Comparison of ENCODE assay signal across 1 cellular context in the genomic region with DNA sequence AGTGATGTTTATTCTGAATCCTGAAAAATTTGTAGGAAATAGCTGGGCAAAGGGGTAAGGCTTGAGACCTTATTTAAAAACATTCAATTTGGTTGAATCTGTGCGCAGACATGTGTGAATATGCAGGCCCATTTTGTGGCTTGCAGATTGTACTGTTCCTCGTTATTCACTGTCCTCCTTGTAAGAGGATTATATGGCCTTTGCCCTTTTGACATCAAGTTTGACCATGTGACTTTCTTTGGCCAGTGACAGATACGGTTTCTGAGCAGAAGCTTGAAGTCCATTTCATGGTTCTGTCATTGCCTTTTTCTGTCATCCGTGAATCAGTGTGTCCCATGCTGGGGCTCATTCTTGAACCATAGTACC.
A peak's percentile ranks its signal among the peaks of the same experiment; 100 is the strongest.
TF ChIP-seq lines count a peak whose summit lies in the region.

No MANE protein-coding gene starts in this region.

TF ChIP-seq in HepG2, 621 proteins besides CTCF, POLR2A, EP300 and RAD21 (continued from another document and continues in another):
- TF ChIP-seq, protein P1, sequence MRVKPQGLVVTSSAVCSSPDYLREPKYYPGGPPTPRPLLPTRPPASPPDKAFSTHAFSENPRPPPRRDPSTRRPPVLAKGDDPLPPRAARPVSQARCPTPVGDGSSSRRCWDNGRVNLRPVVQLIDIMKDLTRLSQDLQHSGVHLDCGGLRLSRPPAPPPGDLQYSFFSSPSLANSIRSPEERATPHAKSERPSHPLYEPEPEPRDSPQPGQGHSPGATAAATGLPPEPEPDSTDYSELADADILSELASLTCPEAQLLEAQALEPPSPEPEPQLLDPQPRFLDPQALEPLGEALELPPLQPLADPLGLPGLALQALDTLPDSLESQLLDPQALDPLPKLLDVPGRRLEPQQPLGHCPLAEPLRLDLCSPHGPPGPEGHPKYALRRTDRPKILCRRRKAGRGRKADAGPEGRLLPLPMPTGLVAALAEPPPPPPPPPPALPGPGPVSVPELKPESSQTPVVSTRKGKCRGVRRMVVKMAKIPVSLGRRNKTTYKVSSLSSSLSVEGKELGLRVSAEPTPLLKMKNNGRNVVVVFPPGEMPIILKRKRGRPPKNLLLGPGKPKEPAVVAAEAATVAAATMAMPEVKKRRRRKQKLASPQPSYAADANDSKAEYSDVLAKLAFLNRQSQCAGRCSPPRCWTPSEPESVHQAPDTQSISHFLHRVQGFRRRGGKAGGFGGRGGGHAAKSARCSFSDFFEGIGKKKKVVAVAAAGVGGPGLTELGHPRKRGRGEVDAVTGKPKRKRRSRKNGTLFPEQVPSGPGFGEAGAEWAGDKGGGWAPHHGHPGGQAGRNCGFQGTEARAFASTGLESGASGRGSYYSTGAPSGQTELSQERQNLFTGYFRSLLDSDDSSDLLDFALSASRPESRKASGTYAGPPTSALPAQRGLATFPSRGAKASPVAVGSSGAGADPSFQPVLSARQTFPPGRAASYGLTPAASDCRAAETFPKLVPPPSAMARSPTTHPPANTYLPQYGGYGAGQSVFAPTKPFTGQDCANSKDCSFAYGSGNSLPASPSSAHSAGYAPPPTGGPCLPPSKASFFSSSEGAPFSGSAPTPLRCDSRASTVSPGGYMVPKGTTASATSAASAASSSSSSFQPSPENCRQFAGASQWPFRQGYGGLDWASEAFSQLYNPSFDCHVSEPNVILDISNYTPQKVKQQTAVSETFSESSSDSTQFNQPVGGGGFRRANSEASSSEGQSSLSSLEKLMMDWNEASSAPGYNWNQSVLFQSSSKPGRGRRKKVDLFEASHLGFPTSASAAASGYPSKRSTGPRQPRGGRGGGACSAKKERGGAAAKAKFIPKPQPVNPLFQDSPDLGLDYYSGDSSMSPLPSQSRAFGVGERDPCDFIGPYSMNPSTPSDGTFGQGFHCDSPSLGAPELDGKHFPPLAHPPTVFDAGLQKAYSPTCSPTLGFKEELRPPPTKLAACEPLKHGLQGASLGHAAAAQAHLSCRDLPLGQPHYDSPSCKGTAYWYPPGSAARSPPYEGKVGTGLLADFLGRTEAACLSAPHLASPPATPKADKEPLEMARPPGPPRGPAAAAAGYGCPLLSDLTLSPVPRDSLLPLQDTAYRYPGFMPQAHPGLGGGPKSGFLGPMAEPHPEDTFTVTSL (CRISPR knock-in tag; IDR thresholded peaks at IDR 0.05; ENCODE audit: borderline replicate concordance): no peak
- TF ChIP-seq NCOR1 (IDR thresholded peaks at IDR 0.05; ENCODE audit: borderline replicate concordance, low read length) (0 out of 2 replicates have a peak, but pooled peaks have one; percentile 10), NR2C2 (CRISPR knock-in tag; IDR thresholded peaks at IDR 0.05; ENCODE audit: borderline replicate concordance) (peak; percentile 28; the same call in 1 of the 2 replicates), CREB1 (IDR thresholded peaks at IDR 0.05) (no peak), CREB1 (CRISPR knock-in tag; IDR thresholded peaks at IDR 0.05) (no peak), ZNF24 (IDR thresholded peaks at IDR 0.05) (no peak), MLLT10 (CRISPR knock-in tag; IDR thresholded peaks at IDR 0.05) (no peak), SRSF9 (IDR thresholded peaks at IDR 0.05; ENCODE audit: borderline replicate concordance, insufficient read depth, low read depth, low read length, poor library complexity, severe bottlenecking) (no peak), RFX5 (IDR thresholded peaks at IDR 0.05; ENCODE audit: low read depth, low read length) (no peak), SUZ12 (IDR thresholded peaks at IDR 0.05; ENCODE audit: low read depth, low read length) (no peak), NR2F6 (IDR thresholded peaks at IDR 0.05) (peak; percentile 7; the same call in 1 of the 2 replicates), NR2F6 (CRISPR knock-in tag; IDR thresholded peaks at IDR 0.05) (no peak), ZMYM2 (CRISPR knock-in tag; IDR thresholded peaks at IDR 0.05) (no peak), TRIM24 (CRISPR knock-in tag; IDR thresholded peaks at IDR 0.05) (no peak), CENPX (CRISPR knock-in tag; IDR thresholded peaks at IDR 0.05) (no peak), KIAA2018 (CRISPR knock-in tag; IDR thresholded peaks at IDR 0.05; ENCODE audit: borderline replicate concordance) (no peak), CERS6 (CRISPR knock-in tag; IDR thresholded peaks at IDR 0.05) (no peak), ZNF678 (CRISPR knock-in tag; IDR thresholded peaks at IDR 0.05) (no peak), ZNF343 (CRISPR knock-in tag; IDR thresholded peaks at IDR 0.05) (0 out of 2 replicates have a peak, but pooled peaks have one; percentile 13), ZNF841 (CRISPR knock-in tag; IDR thresholded peaks at IDR 0.05; ENCODE audit: borderline replicate concordance) (no peak), SRSF4 (IDR thresholded peaks at IDR 0.05; ENCODE audit: low read depth, low read length, poor library complexity, severe bottlenecking) (no peak), SSRP1 (CRISPR knock-in tag; IDR thresholded peaks at IDR 0.05) (no peak), NFE2L2 (IDR thresholded peaks at IDR 0.05; ENCODE audit: low read length) (no peak), ATAD3A (CRISPR knock-in tag; IDR thresholded peaks at IDR 0.05) (no peak), ZFP90 (CRISPR knock-in tag; IDR thresholded peaks at IDR 0.05; ENCODE audit: borderline replicate concordance) (no peak), YY1 (IDR thresholded peaks at IDR 0.05; ENCODE audit: insufficient read depth, insufficient replicate concordance, low read depth, low read length) (no peak), ARNT2 (CRISPR knock-in tag; IDR thresholded peaks at IDR 0.05; ENCODE audit: low read depth) (peak; percentile 28; the same call in 1 of the 2 replicates), IKZF4 (CRISPR knock-in tag; IDR thresholded peaks at IDR 0.05; ENCODE audit: borderline replicate concordance, low read depth, not compliant biosample characterization) (no peak)
- TF ChIP-seq, protein P2, sequence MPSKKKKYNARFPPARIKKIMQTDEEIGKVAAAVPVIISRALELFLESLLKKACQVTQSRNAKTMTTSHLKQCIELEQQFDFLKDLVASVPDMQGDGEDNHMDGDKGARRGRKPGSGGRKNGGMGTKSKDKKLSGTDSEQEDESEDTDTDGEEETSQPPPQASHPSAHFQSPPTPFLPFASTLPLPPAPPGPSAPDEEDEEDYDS (CRISPR knock-in tag; IDR thresholded peaks at IDR 0.05): no peak
- TF ChIP-seq, protein P3, sequence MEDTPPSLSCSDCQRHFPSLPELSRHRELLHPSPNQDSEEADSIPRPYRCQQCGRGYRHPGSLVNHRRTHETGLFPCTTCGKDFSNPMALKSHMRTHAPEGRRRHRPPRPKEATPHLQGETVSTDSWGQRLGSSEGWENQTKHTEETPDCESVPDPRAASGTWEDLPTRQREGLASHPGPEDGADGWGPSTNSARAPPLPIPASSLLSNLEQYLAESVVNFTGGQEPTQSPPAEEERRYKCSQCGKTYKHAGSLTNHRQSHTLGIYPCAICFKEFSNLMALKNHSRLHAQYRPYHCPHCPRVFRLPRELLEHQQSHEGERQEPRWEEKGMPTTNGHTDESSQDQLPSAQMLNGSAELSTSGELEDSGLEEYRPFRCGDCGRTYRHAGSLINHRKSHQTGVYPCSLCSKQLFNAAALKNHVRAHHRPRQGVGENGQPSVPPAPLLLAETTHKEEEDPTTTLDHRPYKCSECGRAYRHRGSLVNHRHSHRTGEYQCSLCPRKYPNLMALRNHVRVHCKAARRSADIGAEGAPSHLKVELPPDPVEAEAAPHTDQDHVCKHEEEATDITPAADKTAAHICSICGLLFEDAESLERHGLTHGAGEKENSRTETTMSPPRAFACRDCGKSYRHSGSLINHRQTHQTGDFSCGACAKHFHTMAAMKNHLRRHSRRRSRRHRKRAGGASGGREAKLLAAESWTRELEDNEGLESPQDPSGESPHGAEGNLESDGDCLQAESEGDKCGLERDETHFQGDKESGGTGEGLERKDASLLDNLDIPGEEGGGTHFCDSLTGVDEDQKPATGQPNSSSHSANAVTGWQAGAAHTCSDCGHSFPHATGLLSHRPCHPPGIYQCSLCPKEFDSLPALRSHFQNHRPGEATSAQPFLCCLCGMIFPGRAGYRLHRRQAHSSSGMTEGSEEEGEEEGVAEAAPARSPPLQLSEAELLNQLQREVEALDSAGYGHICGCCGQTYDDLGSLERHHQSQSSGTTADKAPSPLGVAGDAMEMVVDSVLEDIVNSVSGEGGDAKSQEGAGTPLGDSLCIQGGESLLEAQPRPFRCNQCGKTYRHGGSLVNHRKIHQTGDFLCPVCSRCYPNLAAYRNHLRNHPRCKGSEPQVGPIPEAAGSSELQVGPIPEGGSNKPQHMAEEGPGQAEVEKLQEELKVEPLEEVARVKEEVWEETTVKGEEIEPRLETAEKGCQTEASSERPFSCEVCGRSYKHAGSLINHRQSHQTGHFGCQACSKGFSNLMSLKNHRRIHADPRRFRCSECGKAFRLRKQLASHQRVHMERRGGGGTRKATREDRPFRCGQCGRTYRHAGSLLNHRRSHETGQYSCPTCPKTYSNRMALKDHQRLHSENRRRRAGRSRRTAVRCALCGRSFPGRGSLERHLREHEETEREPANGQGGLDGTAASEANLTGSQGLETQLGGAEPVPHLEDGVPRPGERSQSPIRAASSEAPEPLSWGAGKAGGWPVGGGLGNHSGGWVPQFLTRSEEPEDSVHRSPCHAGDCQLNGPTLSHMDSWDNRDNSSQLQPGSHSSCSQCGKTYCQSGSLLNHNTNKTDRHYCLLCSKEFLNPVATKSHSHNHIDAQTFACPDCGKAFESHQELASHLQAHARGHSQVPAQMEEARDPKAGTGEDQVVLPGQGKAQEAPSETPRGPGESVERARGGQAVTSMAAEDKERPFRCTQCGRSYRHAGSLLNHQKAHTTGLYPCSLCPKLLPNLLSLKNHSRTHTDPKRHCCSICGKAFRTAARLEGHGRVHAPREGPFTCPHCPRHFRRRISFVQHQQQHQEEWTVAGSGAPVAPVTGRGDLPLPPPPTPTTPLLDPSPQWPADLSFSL (CRISPR knock-in tag; IDR thresholded peaks at IDR 0.05): 0 out of 2 replicates have a peak, but pooled peaks have one; percentile 12
